ENCODE assay signal across 19 cellular contexts in genomic region chr17:5210853-5211252, GRCh38. TPM values are rescaled to one million over a fixed set of nuclear protein-coding genes. Genes with fewer than 3 reads are reported as not detected.
DNase-seq lines count a peak whose midpoint lies in the region; ATAC-seq and TF ChIP-seq lines count a peak whose summit lies in the region.
"Had no signal": no experiment of that assay in that cellular context is flagged by ENCODE, and none has a peak within 500 bp of the region (broad histone marks: within the 10 kb centered on the region; RNA-seq: fewer than 3 reads in every experiment).

No MANE protein-coding gene starts in this region.

- TF ChIP-seq CTCF in DOHH2 (IDR thresholded peaks at IDR 0.05; ENCODE audit: low read depth, low read length, poor library complexity, severe bottlenecking): no peak
- no peak for TF ChIP-seq CTCF in endodermal cell (conservative IDR thresholded peaks at IDR 0.05)

- H3K4me2 ChIP-seq in DOHH2 (ENCODE audit: low read length): peak overlapping the region; percentile 74

- WGBS in endodermal cell (ENCODE audit: insufficient coverage in 1 of 2, insufficient read length in 1 of 2), 2 experiments: 90 to 97% methylated on average over 3 to 5 of the region's 5 CpGs

- H3K4me1 ChIP-seq in DOHH2 (ENCODE audit: control insufficient read depth, low read length): peaks cover 60% of the 10 kb centered on the region
- H3K4me1 ChIP-seq in endodermal cell (ENCODE audit: control insufficient read depth, insufficient read depth, low read length): no peaks in the 10 kb centered on the region

- H3K27me3 ChIP-seq in DOHH2 (ENCODE audit: control insufficient read depth, low read length) (no peaks in the 10 kb centered on the region), endodermal cell (ENCODE audit: control insufficient read depth, insufficient read depth, low read length, poor library complexity, severe bottlenecking) (no peaks in the 10 kb centered on the region)
- H3K27me3 ChIP-seq: cardiac muscle cell had no signal

- peak overlapping the region; percentile 94 for H3K27ac ChIP-seq in DOHH2 (ENCODE audit: low read depth, low read length)
- no peak overlapping the region for H3K27ac ChIP-seq in endodermal cell (ENCODE audit: low read depth, low read length)
- H3K27ac ChIP-seq: cardiac muscle cell had no signal

- no peaks in the 10 kb centered on the region for H3K9me3 ChIP-seq in DOHH2 (ENCODE audit: control insufficient read depth, insufficient read depth, low read length)
- peaks cover 7% of the 10 kb centered on the region for H3K9me3 ChIP-seq in endodermal cell (ENCODE audit: control insufficient read depth, low read length)

- no peaks in the 10 kb centered on the region for H3K27me3 Mint-ChIP-seq in activated naive CD8-positive, alpha-beta T cell
- H3K27me3 Mint-ChIP-seq in stimulated activated memory B cell treated with anti-CD40 and anti-IgM and Interleukin-4, amounts not matched to agents 10 μg/mL and 1 μg/mL and 100 μg/mL, for 72 hours: no peaks in the 10 kb centered on the region
- H3K27me3 Mint-ChIP-seq in endodermal cell (ENCODE audit: insufficient read depth): no peaks in the 10 kb centered on the region
- H3K27me3 Mint-ChIP-seq: activated naive CD8-positive, alpha-beta T cell treated with anti-CD3 and anti-CD28 coated beads, Interleukin-2, amount 10 ng/mL, durations not matched to agents 7 days and 5 days; effector memory CD8-positive, alpha-beta T cell had no signal

- peaks cover 6% of the 10 kb centered on the region for H3K36me3 Mint-ChIP-seq in activated naive CD8-positive, alpha-beta T cell
- H3K36me3 Mint-ChIP-seq in stimulated activated memory B cell treated with anti-CD40 and anti-IgM and Interleukin-4, amounts not matched to agents 10 μg/mL and 1 μg/mL and 100 μg/mL, for 72 hours: peaks cover 73% of the 10 kb centered on the region
- peaks cover 4% of the 10 kb centered on the region for H3K36me3 Mint-ChIP-seq in endodermal cell (ENCODE audit: low read depth)

- no peak for DNase-seq in RPMI8226
- no peak for DNase-seq in SK-N-DZ (ENCODE audit: low spot score)
- no peak for DNase-seq in endodermal cell
- no peak for DNase-seq in HUDEP-2 (lab: John Stamatoyannopoulos, UW; ENCODE audit: unreplicated experiment in 76 of 76)
- DNase-seq: activated CD4-positive, CD25-positive, alpha-beta regulatory T cell treated with anti-CD3 and anti-CD28 coated beads, Interleukin-2, amount 50 U/mL, for 72 hours; activated naive CD8-positive, alpha-beta T cell treated with anti-CD3 and anti-CD28 coated beads, Interleukin-2, amount 10 ng/mL, durations not matched to agents 7 days and 5 days; activated T-cell treated with anti-CD3 and anti-CD28 coated beads for 4 hours; effector memory CD8-positive, alpha-beta T cell; NCI-H1694 treated with DMSO at 0.1 percent for 48 hours; NCI-H524 had no signal

- H3K9ac ChIP-seq in endodermal cell (ENCODE audit: extremely low read depth, low read length, poor library complexity, severe bottlenecking): no peak overlapping the region

- H4K20me1 ChIP-seq in DOHH2 (ENCODE audit: control insufficient read depth, insufficient read depth, low read depth, low read length): no peaks in the 10 kb centered on the region

- H3K4me3 Mint-ChIP-seq in activated naive CD8-positive, alpha-beta T cell: peak overlapping the region; percentile 38
- H3K4me3 Mint-ChIP-seq in stimulated activated memory B cell treated with anti-CD40 and anti-IgM and Interleukin-4, amounts not matched to agents 10 μg/mL and 1 μg/mL and 100 μg/mL, for 72 hours: peak overlapping the region; percentile 45
- no peak overlapping the region for H3K4me3 Mint-ChIP-seq in endodermal cell
- H3K4me3 Mint-ChIP-seq: activated naive CD8-positive, alpha-beta T cell treated with anti-CD3 and anti-CD28 coated beads, Interleukin-2, amount 10 ng/mL, durations not matched to agents 7 days and 5 days; effector memory CD8-positive, alpha-beta T cell; T-helper 1 cell treated with Interleukin-12 subunit alpha and Interleukin-12 subunit beta and Interleukin-4 antibody, amounts not matched to agents 30 μg/mL and 1 μg/mL, for 36 hours had no signal

- H3F3A ChIP-seq in DOHH2 (ENCODE audit: control insufficient read depth, insufficient read depth): peaks cover 24% of the 10 kb centered on the region

- peak overlapping the region; percentile 59 for H3K4me3 ChIP-seq in DOHH2 (ENCODE audit: low read length)
- H3K4me3 ChIP-seq in endodermal cell (ENCODE audit: low read length): no peak overlapping the region
- H3K4me3 ChIP-seq: cardiac muscle cell had no signal

- no peaks in the 10 kb centered on the region for H3K9me2 ChIP-seq in DOHH2 (replicated peaks; ENCODE audit: control insufficient read depth, low read length)

- H3K36me3 ChIP-seq in DOHH2 (ENCODE audit: control insufficient read depth, low read length): peaks cover 8% of the 10 kb centered on the region
- no peaks in the 10 kb centered on the region for H3K36me3 ChIP-seq in endodermal cell (ENCODE audit: control insufficient read depth, insufficient read depth, low read length)

- H3K9me3 Mint-ChIP-seq in activated naive CD8-positive, alpha-beta T cell (ENCODE audit: low read depth): no peaks in the 10 kb centered on the region
- peaks cover 6% of the 10 kb centered on the region for H3K9me3 Mint-ChIP-seq in stimulated activated memory B cell treated with anti-CD40 and anti-IgM and Interleukin-4, amounts not matched to agents 10 μg/mL and 1 μg/mL and 100 μg/mL, for 72 hours
- H3K9me3 Mint-ChIP-seq in endodermal cell: no peaks in the 10 kb centered on the region
- H3K9me3 Mint-ChIP-seq: activated naive CD8-positive, alpha-beta T cell treated with anti-CD3 and anti-CD28 coated beads, Interleukin-2, amount 10 ng/mL, durations not matched to agents 7 days and 5 days; effector memory CD8-positive, alpha-beta T cell; T-helper 1 cell treated with Interleukin-12 subunit alpha and Interleukin-12 subunit beta and Interleukin-4 antibody, amounts not matched to agents 30 μg/mL and 1 μg/mL, for 36 hours had no signal

- no peaks in the 10 kb centered on the region for H3K79me2 ChIP-seq in DOHH2 (ENCODE audit: control insufficient read depth, low read length)

- ATAC-seq in HG02678 (IDR thresholded peaks at IDR 0.05; ENCODE audit: unreplicated experiment): peak; percentile 44
- ATAC-seq in stimulated activated memory B cell treated with anti-CD40 and anti-IgM and Interleukin-4, amounts not matched to agents 10 μg/mL and 1 μg/mL and 100 μg/mL, for 72 hours: peak; percentile 88
- ATAC-seq: effector memory CD8-positive, alpha-beta T cell; HCT116; left lobe of liver had no signal

- peak overlapping the region; percentile 59 for H3K27ac Mint-ChIP-seq in activated naive CD8-positive, alpha-beta T cell
- peak overlapping the region; percentile 85 for H3K27ac Mint-ChIP-seq in stimulated activated memory B cell treated with anti-CD40 and anti-IgM and Interleukin-4, amounts not matched to agents 10 μg/mL and 1 μg/mL and 100 μg/mL, for 72 hours
- H3K27ac Mint-ChIP-seq in endodermal cell: no peak overlapping the region
- H3K27ac Mint-ChIP-seq: activated naive CD8-positive, alpha-beta T cell treated with anti-CD3 and anti-CD28 coated beads, Interleukin-2, amount 10 ng/mL, durations not matched to agents 7 days and 5 days; T-helper 1 cell treated with Interleukin-12 subunit alpha and Interleukin-12 subunit beta and Interleukin-4 antibody, amounts not matched to agents 30 μg/mL and 1 μg/mL, for 36 hours had no signal

- H3K4me1 Mint-ChIP-seq in activated naive CD8-positive, alpha-beta T cell (ENCODE audit: low read depth): peaks cover 21% of the 10 kb centered on the region
- H3K4me1 Mint-ChIP-seq in stimulated activated memory B cell treated with anti-CD40 and anti-IgM and Interleukin-4, amounts not matched to agents 10 μg/mL and 1 μg/mL and 100 μg/mL, for 72 hours: peaks cover 74% of the 10 kb centered on the region
- H3K4me1 Mint-ChIP-seq in endodermal cell: no peaks in the 10 kb centered on the region

RNA-seq across cellular contexts. Expression of gene ZNF594, which starts 19.2 kb away (rescaled TPM):
- 23.8 and 27.3 TPM in 2 replicates for polyA plus RNA-seq in SK-N-DZ (2014; cell fraction: cytosol; rRNA removed)
- 49.0 and 56.4 TPM in 2 replicates for polyA plus RNA-seq in SK-N-DZ (2014; cell fraction: nucleus; rRNA removed)
- total RNA-seq in endodermal cell: 10 to 100 TPM; 13.9 to 15.5 TPM
- polyA plus RNA-seq in endodermal cell (2013, experiment 1 of 2): 8.9 TPM
- polyA plus RNA-seq in endodermal cell (2013, experiment 2 of 2): 7.6 TPM

RNA-seq across cellular contexts. Expression of gene SCIMP, which starts 23.8 kb away (rescaled TPM):
- polyA plus RNA-seq in SK-N-DZ (2014; cell fraction: cytosol; rRNA removed): not detected in 2 replicates
- not detected in 2 replicates for polyA plus RNA-seq in SK-N-DZ (2014; cell fraction: nucleus; rRNA removed)
- total RNA-seq in endodermal cell: not detected
- polyA plus RNA-seq in endodermal cell (2013, experiment 1 of 2): not detected
- not detected for polyA plus RNA-seq in endodermal cell (2013, experiment 2 of 2)
- total RNA-seq: cardiac muscle cell, RPMI7951 had no signal
